ENCODE assay signal across 1 cellular context in the genomic region with DNA sequence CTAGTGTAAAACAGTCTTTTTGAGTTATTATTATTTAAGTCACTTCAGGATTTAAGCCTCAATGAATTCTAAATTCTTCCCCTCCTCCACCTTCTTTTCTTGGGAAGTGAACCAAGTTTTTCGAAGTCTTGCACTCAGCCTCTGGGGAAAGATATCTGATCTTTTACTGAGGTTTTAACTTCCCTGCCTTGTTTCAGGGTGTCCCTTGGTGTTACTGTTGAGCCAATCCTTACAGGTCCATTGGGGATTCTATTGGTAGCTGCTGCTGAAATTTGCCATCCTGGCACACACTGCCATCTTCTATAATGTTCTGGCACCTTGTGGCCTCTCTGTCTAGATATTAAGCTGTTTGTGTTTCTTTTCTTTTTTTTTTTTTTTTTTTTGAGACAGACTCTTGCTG.
TF ChIP-seq lines count a peak whose summit lies in the region.

No MANE protein-coding gene starts in this region.

TF ChIP-seq in H1, 55 proteins besides CTCF, POLR2A, EP300 and RAD21:
- no peak for TF ChIP-seq FOSL1 (IDR thresholded peaks at IDR 0.05; ENCODE audit: insufficient read depth, low read depth, low read length)
- TF ChIP-seq, protein P1, sequence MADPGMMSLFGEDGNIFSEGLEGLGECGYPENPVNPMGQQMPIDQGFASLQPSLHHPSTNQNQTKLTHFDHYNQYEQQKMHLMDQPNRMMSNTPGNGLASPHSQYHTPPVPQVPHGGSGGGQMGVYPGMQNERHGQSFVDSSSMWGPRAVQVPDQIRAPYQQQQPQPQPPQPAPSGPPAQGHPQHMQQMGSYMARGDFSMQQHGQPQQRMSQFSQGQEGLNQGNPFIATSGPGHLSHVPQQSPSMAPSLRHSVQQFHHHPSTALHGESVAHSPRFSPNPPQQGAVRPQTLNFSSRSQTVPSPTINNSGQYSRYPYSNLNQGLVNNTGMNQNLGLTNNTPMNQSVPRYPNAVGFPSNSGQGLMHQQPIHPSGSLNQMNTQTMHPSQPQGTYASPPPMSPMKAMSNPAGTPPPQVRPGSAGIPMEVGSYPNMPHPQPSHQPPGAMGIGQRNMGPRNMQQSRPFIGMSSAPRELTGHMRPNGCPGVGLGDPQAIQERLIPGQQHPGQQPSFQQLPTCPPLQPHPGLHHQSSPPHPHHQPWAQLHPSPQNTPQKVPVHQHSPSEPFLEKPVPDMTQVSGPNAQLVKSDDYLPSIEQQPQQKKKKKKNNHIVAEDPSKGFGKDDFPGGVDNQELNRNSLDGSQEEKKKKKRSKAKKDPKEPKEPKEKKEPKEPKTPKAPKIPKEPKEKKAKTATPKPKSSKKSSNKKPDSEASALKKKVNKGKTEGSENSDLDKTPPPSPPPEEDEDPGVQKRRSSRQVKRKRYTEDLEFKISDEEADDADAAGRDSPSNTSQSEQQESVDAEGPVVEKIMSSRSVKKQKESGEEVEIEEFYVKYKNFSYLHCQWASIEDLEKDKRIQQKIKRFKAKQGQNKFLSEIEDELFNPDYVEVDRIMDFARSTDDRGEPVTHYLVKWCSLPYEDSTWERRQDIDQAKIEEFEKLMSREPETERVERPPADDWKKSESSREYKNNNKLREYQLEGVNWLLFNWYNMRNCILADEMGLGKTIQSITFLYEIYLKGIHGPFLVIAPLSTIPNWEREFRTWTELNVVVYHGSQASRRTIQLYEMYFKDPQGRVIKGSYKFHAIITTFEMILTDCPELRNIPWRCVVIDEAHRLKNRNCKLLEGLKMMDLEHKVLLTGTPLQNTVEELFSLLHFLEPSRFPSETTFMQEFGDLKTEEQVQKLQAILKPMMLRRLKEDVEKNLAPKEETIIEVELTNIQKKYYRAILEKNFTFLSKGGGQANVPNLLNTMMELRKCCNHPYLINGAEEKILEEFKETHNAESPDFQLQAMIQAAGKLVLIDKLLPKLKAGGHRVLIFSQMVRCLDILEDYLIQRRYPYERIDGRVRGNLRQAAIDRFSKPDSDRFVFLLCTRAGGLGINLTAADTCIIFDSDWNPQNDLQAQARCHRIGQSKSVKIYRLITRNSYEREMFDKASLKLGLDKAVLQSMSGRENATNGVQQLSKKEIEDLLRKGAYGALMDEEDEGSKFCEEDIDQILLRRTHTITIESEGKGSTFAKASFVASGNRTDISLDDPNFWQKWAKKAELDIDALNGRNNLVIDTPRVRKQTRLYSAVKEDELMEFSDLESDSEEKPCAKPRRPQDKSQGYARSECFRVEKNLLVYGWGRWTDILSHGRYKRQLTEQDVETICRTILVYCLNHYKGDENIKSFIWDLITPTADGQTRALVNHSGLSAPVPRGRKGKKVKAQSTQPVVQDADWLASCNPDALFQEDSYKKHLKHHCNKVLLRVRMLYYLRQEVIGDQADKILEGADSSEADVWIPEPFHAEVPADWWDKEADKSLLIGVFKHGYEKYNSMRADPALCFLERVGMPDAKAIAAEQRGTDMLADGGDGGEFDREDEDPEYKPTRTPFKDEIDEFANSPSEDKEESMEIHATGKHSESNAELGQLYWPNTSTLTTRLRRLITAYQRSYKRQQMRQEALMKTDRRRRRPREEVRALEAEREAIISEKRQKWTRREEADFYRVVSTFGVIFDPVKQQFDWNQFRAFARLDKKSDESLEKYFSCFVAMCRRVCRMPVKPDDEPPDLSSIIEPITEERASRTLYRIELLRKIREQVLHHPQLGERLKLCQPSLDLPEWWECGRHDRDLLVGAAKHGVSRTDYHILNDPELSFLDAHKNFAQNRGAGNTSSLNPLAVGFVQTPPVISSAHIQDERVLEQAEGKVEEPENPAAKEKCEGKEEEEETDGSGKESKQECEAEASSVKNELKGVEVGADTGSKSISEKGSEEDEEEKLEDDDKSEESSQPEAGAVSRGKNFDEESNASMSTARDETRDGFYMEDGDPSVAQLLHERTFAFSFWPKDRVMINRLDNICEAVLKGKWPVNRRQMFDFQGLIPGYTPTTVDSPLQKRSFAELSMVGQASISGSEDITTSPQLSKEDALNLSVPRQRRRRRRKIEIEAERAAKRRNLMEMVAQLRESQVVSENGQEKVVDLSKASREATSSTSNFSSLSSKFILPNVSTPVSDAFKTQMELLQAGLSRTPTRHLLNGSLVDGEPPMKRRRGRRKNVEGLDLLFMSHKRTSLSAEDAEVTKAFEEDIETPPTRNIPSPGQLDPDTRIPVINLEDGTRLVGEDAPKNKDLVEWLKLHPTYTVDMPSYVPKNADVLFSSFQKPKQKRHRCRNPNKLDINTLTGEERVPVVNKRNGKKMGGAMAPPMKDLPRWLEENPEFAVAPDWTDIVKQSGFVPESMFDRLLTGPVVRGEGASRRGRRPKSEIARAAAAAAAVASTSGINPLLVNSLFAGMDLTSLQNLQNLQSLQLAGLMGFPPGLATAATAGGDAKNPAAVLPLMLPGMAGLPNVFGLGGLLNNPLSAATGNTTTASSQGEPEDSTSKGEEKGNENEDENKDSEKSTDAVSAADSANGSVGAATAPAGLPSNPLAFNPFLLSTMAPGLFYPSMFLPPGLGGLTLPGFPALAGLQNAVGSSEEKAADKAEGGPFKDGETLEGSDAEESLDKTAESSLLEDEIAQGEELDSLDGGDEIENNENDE (IDR thresholded peaks at IDR 0.05; ENCODE audit: insufficient replicate concordance, low read length), result no peak
- TF ChIP-seq YY1 (IDR thresholded peaks at IDR 0.05; ENCODE audit: low read depth, low read length), result no peak
- no peak for TF ChIP-seq NANOG (IDR thresholded peaks at IDR 0.05; ENCODE audit: insufficient read depth, low read depth, low read length, poor library complexity, severe bottlenecking)
- TF ChIP-seq PHF8 (conservative IDR thresholded peaks at IDR 0.05; ENCODE audit: low read depth, low read length), result no peak
- no peak for TF ChIP-seq TCF12 (IDR thresholded peaks at IDR 0.05; ENCODE audit: low read depth, low read length)
- no peak for TF ChIP-seq SIX5 (IDR thresholded peaks at IDR 0.05; ENCODE audit: low read depth, low read length)
- TF ChIP-seq SAP30 (IDR thresholded peaks at IDR 0.05; ENCODE audit: insufficient read depth, insufficient replicate concordance, low read length), result no peak
- TF ChIP-seq TAF7 (optimal IDR thresholded peaks at IDR 0.05; ENCODE audit: borderline replicate concordance, low read depth, low read length), result no peak
- no peak for TF ChIP-seq KDM1A (IDR thresholded peaks at IDR 0.05; ENCODE audit: borderline replicate concordance, low read length)
- TF ChIP-seq, protein P2, sequence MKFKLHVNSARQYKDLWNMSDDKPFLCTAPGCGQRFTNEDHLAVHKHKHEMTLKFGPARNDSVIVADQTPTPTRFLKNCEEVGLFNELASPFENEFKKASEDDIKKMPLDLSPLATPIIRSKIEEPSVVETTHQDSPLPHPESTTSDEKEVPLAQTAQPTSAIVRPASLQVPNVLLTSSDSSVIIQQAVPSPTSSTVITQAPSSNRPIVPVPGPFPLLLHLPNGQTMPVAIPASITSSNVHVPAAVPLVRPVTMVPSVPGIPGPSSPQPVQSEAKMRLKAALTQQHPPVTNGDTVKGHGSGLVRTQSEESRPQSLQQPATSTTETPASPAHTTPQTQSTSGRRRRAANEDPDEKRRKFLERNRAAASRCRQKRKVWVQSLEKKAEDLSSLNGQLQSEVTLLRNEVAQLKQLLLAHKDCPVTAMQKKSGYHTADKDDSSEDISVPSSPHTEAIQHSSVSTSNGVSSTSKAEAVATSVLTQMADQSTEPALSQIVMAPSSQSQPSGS (IDR thresholded peaks at IDR 0.05; ENCODE audit: low read length), result no peak
- no peak for TF ChIP-seq RFX5 (IDR thresholded peaks at IDR 0.05; ENCODE audit: borderline replicate concordance, low read depth, low read length)
- no peak for TF ChIP-seq ASH2L (IDR thresholded peaks at IDR 0.05; ENCODE audit: low read length)
- no peak for TF ChIP-seq ZNF274 (IDR thresholded peaks at IDR 0.05; ENCODE audit: borderline replicate concordance, extremely low read depth, low read length)
